Comparison of ENCODE assay signal across 15 cellular contexts in genomic region chrX:8042304-8042703, GRCh38.
DNase-seq lines count a peak whose midpoint lies in the region; ATAC-seq, FAIRE-seq and TF ChIP-seq lines count a peak whose summit lies in the region.
"Had no signal": no experiment of that assay in that cellular context is flagged by ENCODE, and none has a peak within 500 bp of the region (broad histone marks: within the 10 kb centered on the region; RNA-seq: fewer than 3 reads in every experiment).

No MANE protein-coding gene starts in this region.

- H3K79me2 ChIP-seq in HepG2 (ENCODE audit: insufficient read depth, low read length) (no peaks in the 10 kb centered on the region), K562 (ENCODE audit: control insufficient read depth, insufficient read depth, low read length) (no peaks in the 10 kb centered on the region)

- H3K4me1 Mint-ChIP-seq in type B pancreatic cell (ENCODE audit: unreplicated experiment), result no peaks in the 10 kb centered on the region

- no peak for TF ChIP-seq POLR2A in HepG2 (IDR thresholded peaks at IDR 0.05; ENCODE audit: insufficient read depth in 1 of 2, low read depth in 2 of 2, low read length in 2 of 2)
- TF ChIP-seq POLR2A in right lobe of liver (IDR thresholded peaks at IDR 0.05), result no peak
- TF ChIP-seq POLR2A in K562 (conservative IDR thresholded peaks at IDR 0.05), result no peak

- TF ChIP-seq EP300 in HepG2 (IDR thresholded peaks at IDR 0.05; ENCODE audit: low read depth in 2 of 2, low read length in 2 of 2) (no peak), HepG2 (CRISPR knock-in tag; IDR thresholded peaks at IDR 0.05; ENCODE audit: borderline replicate concordance) (no peak), K562 (IDR thresholded peaks at IDR 0.05; ENCODE audit: low read length) (no peak)

- CTCF ChIA-PET in HepG2 (lab: Yijun Ruan, JAX; ENCODE audit: low intra/inter-chr PET ratio, low total read pairs) (no interaction called here), K562 (lab: Yijun Ruan, JAX; ENCODE audit: low intra/inter-chr PET ratio) (no interaction called here)

- in situ Hi-C loops in HepG2 (cut with HindIII; ENCODE audit: extremely low pct_ligation_motif_present, low pct_unique_long_range_greater_than_20kb) (no loop called here), KBM-7 (cut with MboI; ENCODE audit: low pct_unique_long_range_greater_than_20kb, low sequenced_read_pairs) (no loop called here), K562 (cut with MboI) (no loop called here)

- H2AFZ ChIP-seq in HepG2 (ENCODE audit: low read length) (no peak overlapping the region), K562 (ENCODE audit: low read depth, low read length) (no peak overlapping the region)

- ATAC-seq in HepG2 (peak; percentile 74; the same call in 2 of the 3 replicates), right lobe of liver (no peak), K562 (0 out of 3 replicates have a peak, but pooled peaks have one; percentile 48), GM21423 (IDR thresholded peaks at IDR 0.05; ENCODE audit: unreplicated experiment) (no peak), HG03025 (IDR thresholded peaks at IDR 0.05; ENCODE audit: low FRiP score, unreplicated experiment) (no peak)

- no TSS peak for BruUV-seq in HepG2 (replicated peaks; lab: Mats Ljungman, UMichigan)
- no TSS peak for BruUV-seq in K562 (replicated peaks; lab: Mats Ljungman, UMichigan)

- no peaks in the 10 kb centered on the region for H3K36me3 ChIP-seq in HepG2 (replicated peaks in 1 of 2; ENCODE audit: control insufficient read depth in 1 of 2, insufficient read depth in 2 of 2, low read length in 2 of 2)
- H3K36me3 ChIP-seq in right lobe of liver, result no peaks in the 10 kb centered on the region
- no peaks in the 10 kb centered on the region for H3K36me3 ChIP-seq in K562 (ENCODE audit: control insufficient read depth, insufficient read depth, low read length)

- H3K4me3 ChIP-seq in HepG2 (replicated peaks in 1 of 3; ENCODE audit: insufficient read depth in 1 of 3, low read depth in 2 of 3, low read length in 3 of 3) (no peak overlapping the region), right lobe of liver (no peak overlapping the region), K562 (no peak overlapping the region)
- H3K4me3 ChIP-seq: testis had no signal

- no peak overlapping the region for H3K4me3 Mint-ChIP-seq in type B pancreatic cell
- H3K4me3 Mint-ChIP-seq: B cell; dendritic cell treated with granulocyte-macrophage colony-stimulating factor and Interleukin-4, amounts not matched to agents 40 ng/mL and 50 ng/mL, for 4 days had no signal

- TF ChIP-seq RAD21 in HepG2 (CRISPR knock-in tag; IDR thresholded peaks at IDR 0.05) (no peak), K562 (CRISPR knock-in tag; conservative IDR thresholded peaks at IDR 0.05 in 1 of 2, IDR thresholded peaks at IDR 0.05 in 1 of 2) (no peak)

- WGBS in HepG2 (ENCODE audit: low lambda C conversion rate), result 100% methylated on average over 1 of the region's 1 CpG
- WGBS in right lobe of liver (ENCODE audit: insufficient coverage, low coverage, low lambda C conversion rate, missing lambda C conversion rate), result 100% methylated on average over 1 of the region's 1 CpG
- 0% methylated on average over 1 of the region's 1 CpG for WGBS in K562 (ENCODE audit: insufficient coverage, low coverage, missing lambda C conversion rate)

- H3K9me3 ChIP-seq in HepG2 (ENCODE audit: low read length), result no peaks in the 10 kb centered on the region
- H3K9me3 ChIP-seq in right lobe of liver, result no peaks in the 10 kb centered on the region
- H3K9me3 ChIP-seq in K562 (replicated peaks; ENCODE audit: control insufficient read depth, insufficient read depth, low read depth, low read length), result no peaks in the 10 kb centered on the region
- H3K9me3 ChIP-seq: testis had no signal

- no peaks in the 10 kb centered on the region for H3K36me3 Mint-ChIP-seq in type B pancreatic cell

- H4K20me1 ChIP-seq in HepG2 (ENCODE audit: insufficient read depth, low read length), result no peaks in the 10 kb centered on the region
- H4K20me1 ChIP-seq in K562 (replicated peaks; ENCODE audit: control insufficient read depth, insufficient read depth, low read length), result no peaks in the 10 kb centered on the region

- H3K27me3 Mint-ChIP-seq in type B pancreatic cell, result no peaks in the 10 kb centered on the region
- H3K27me3 Mint-ChIP-seq: B cell; dendritic cell treated with granulocyte-macrophage colony-stimulating factor and Interleukin-4, amounts not matched to agents 40 ng/mL and 50 ng/mL, for 4 days had no signal

- POLR2A ChIA-PET in HepG2 (lab: Yijun Ruan, JAX), result no interaction called here
- POLR2A ChIA-PET in K562 (lab: Yijun Ruan, JAX), result no interaction called here

- H3K9me1 ChIP-seq in K562 (ENCODE audit: control insufficient read depth, insufficient read depth, low read length), result no peaks in the 10 kb centered on the region

- FAIRE-seq in HepG2 (lab: Jason Lieb, UNC) (peak; percentile 79), K562 (lab: Jason Lieb, UNC) (no peak)

- H3K9ac ChIP-seq in HepG2 (ENCODE audit: insufficient read depth, low read depth, low read length), result no peak overlapping the region
- H3K9ac ChIP-seq in K562 (ENCODE audit: insufficient read depth in 1 of 2, low read depth in 2 of 2, low read length in 2 of 2), result no peak overlapping the region

- no peak overlapping the region for H3K27ac ChIP-seq in HepG2 (ENCODE audit: extremely low read length, insufficient read depth, low read length)
- no peak overlapping the region for H3K27ac ChIP-seq in right lobe of liver
- H3K27ac ChIP-seq in K562 (ENCODE audit: extremely low read depth, low read depth, low read length), result no peak overlapping the region
- H3K27ac ChIP-seq: testis had no signal

- intact Hi-C loops in HepG2 (cut with micrococcal nuclease; ENCODE audit: unreplicated experiment) (no loop called here), right lobe of liver (cut with DNase I) (no loop called here), K562 (cut with micrococcal nuclease) (no loop called here)

- H3K27ac Mint-ChIP-seq in type B pancreatic cell, result no peak overlapping the region
- H3K27ac Mint-ChIP-seq: B cell; dendritic cell treated with granulocyte-macrophage colony-stimulating factor and Interleukin-4, amounts not matched to agents 40 ng/mL and 50 ng/mL, for 4 days had no signal

- H3K4me1 ChIP-seq in HepG2 (ENCODE audit: insufficient read depth, low read length), result no peaks in the 10 kb centered on the region
- no peaks in the 10 kb centered on the region for H3K4me1 ChIP-seq in right lobe of liver
- H3K4me1 ChIP-seq in K562 (replicated peaks in 1 of 2; ENCODE audit: control insufficient read depth in 2 of 2, insufficient read depth in 2 of 2, low read length in 2 of 2), result no peaks in the 10 kb centered on the region
- H3K4me1 ChIP-seq: testis had no signal

- peak; percentile 6 for DNase-seq in HepG2 (ENCODE audit: low spot score)
- no peak for DNase-seq in right lobe of liver
- peak; percentile 1 for DNase-seq in KBM-7
- DNase-seq in K562 (ENCODE audit: extremely low read depth in 1 of 4, low spot score in 3 of 4), result peak in 2 of 4 experiments; percentile 1 to 3
- DNase-seq in type B pancreatic cell (ENCODE audit: extremely low spot score, unreplicated experiment), result no peak
- no peak for DNase-seq in EL
- DNase-seq: activated gamma-delta T cell treated with Interleukin-2 at 50 U/mL for 16 hours, midbrain, NCI-H1694 treated with DMSO at 0.1 percent for 48 hours, SIG-M5, testis had no signal

- no peak overlapping the region for H3K4me2 ChIP-seq in HepG2 (ENCODE audit: low read depth, low read length)
- no peak overlapping the region for H3K4me2 ChIP-seq in K562 (ENCODE audit: insufficient read depth, low read length)

- 0 out of 2 replicates have a peak, but pooled peaks have one; percentile 13 for TF ChIP-seq CTCF in HepG2 (CRISPR knock-in tag; IDR thresholded peaks at IDR 0.05)
- peak in 1 of 4 donors; percentile 7 for TF ChIP-seq CTCF in right lobe of liver (IDR thresholded peaks at IDR 0.05)
- TF ChIP-seq CTCF in K562 (IDR thresholded peaks at IDR 0.05 in 2 of 3, conservative IDR thresholded peaks at IDR 0.05 in 1 of 3; ENCODE audit: insufficient read depth in 2 of 3, low read depth in 1 of 3, low read length in 3 of 3), result no peak
- TF ChIP-seq CTCF in type B pancreatic cell (conservative IDR thresholded peaks at IDR 0.05), result peak; percentile 57

- H3K9me3 Mint-ChIP-seq in type B pancreatic cell, result no peaks in the 10 kb centered on the region
- H3K9me3 Mint-ChIP-seq: dendritic cell treated with granulocyte-macrophage colony-stimulating factor and Interleukin-4, amounts not matched to agents 40 ng/mL and 50 ng/mL, for 4 days had no signal

- H3K27me3 ChIP-seq in HepG2 (ENCODE audit: control insufficient read depth in 1 of 2, insufficient read depth in 2 of 2, low read length in 2 of 2) (no peaks in the 10 kb centered on the region), right lobe of liver (no peaks in the 10 kb centered on the region), K562 (ENCODE audit: control insufficient read depth in 2 of 2, insufficient read depth in 2 of 2, low read length in 2 of 2) (no peaks in the 10 kb centered on the region)
- H3K27me3 ChIP-seq: testis had no signal

TF ChIP-seq in HepG2, 621 proteins besides CTCF, POLR2A, EP300 and RAD21 (continues in another document):
- TF ChIP-seq GABPA (IDR thresholded peaks at IDR 0.05; ENCODE audit: low read depth, low read length), result no peak
- TF ChIP-seq GABPA (CRISPR knock-in tag; IDR thresholded peaks at IDR 0.05; ENCODE audit: low read depth), result no peak

TF ChIP-seq in K562, 482 proteins besides CTCF, POLR2A, EP300 and RAD21:
- TF ChIP-seq HES1 (IDR thresholded peaks at IDR 0.05; ENCODE audit: low read depth) (no peak), ZNF184 (CRISPR knock-in tag; IDR thresholded peaks at IDR 0.05) (peak; percentile 93)
TF ChIP-seq in K562: peak in this region for 1.

Comparison
In these comparisons a context has a peak if more than half of its experiments do, and no peak if none do; other contexts are left out.
1. ATAC-seq: peak in HepG2 (single experiment) and K562 (single experiment); none in right lobe of liver (0 of 4), GM21423 (single experiment) and HG03025 (single experiment).
2. DNase-seq: peak in HepG2 (single experiment) and KBM-7 (single experiment); none in right lobe of liver (0 of 3), type B pancreatic cell (single experiment) and EL (single experiment).
3. CTCF ChIP-seq: peak in HepG2 (single experiment) and type B pancreatic cell (single experiment); none in K562 (0 of 3).
4. Of the 241 proteins assayed by ChIP-seq in both HepG2 and K562: peak only in HepG2: CTCF; only in K562: none; in both: none; in neither: 240.